ENCODE assay signal across 8 cellular contexts in genomic region chr1:202629257-202629811, GRCh38.
A peak's percentile ranks its signal among the peaks of the same experiment; 100 is the strongest.
DNase-seq lines count a peak whose midpoint lies in the region; ATAC-seq lines count a peak whose summit lies in the region.
"Not testable (repeated sequence)": the region's sequence is repeated elsewhere in the genome, so short reads cannot be mapped to it uniquely, and the experiment has no call there.

No MANE protein-coding gene starts in this region.

- peak overlapping the region; percentile 87 for H3K27ac Mint-ChIP-seq in activated CD4-positive, alpha-beta memory T cell treated with anti-CD3 and anti-CD28 coated beads, Interleukin-2, amount 10 ng/mL, durations not matched to agents 7 days and 5 days
- peak overlapping the region in 1 of 2 donors; percentile 13 for H3K27ac Mint-ChIP-seq in effector memory CD8-positive, alpha-beta T cell

- H3K27me3 Mint-ChIP-seq in activated CD4-positive, alpha-beta memory T cell treated with anti-CD3 and anti-CD28 coated beads, Interleukin-2, amount 10 ng/mL, durations not matched to agents 7 days and 5 days, result peaks cover 29% of the 10 kb centered on the region
- H3K27me3 Mint-ChIP-seq in effector memory CD8-positive, alpha-beta T cell, result peaks cover 8 to 29% of the 10 kb centered on the region in 2 donors

- DNase-seq in GDM1 (lab: John Stamatoyannopoulos, UW), result peak; percentile 35
- peak; percentile 58 to 82 for DNase-seq in NOMO-1 (lab: John Stamatoyannopoulos, UW; ENCODE audit: unreplicated experiment in 2 of 2)
- peak; percentile 50 for DNase-seq in activated CD4-positive, alpha-beta memory T cell treated with anti-CD3 and anti-CD28 coated beads, Interleukin-2, amount 10 ng/mL, durations not matched to agents 7 days and 5 days
- DNase-seq in effector memory CD8-positive, alpha-beta T cell, result peak; percentile 32 to 49 (median 39)
- DNase-seq in stimulated activated CD4-positive, alpha-beta T cell treated with anti-CD3 and anti-CD28 coated beads, Interleukin-2, amount 100 ng/mL, for 4 hours (ENCODE audit: low read depth), result peak; percentile 2

- peak; percentile 56 for ATAC-seq in GM19397 (IDR thresholded peaks at IDR 0.05; ENCODE audit: unreplicated experiment)
- peak; percentile 74 for ATAC-seq in HG02642 (IDR thresholded peaks at IDR 0.05; ENCODE audit: poor library complexity, unreplicated experiment)
- peak; percentile 79 for ATAC-seq in HG03378 (IDR thresholded peaks at IDR 0.05; ENCODE audit: unreplicated experiment)
- ATAC-seq in effector memory CD8-positive, alpha-beta T cell (replicated peaks), result peak; percentile 92

- CTCF ChIA-PET in activated CD4-positive, alpha-beta memory T cell treated with anti-CD3 and anti-CD28 coated beads, Interleukin-2, amount 10 ng/mL, durations not matched to agents 7 days and 5 days (lab: Charles Lee), result interaction anchor here (1.5 kb wide), 1 partner anchor 55 kb away, joined by 4 read pairs; no protein-coding TSS in a partner anchor

- not testable (repeated sequence) for H3K36me3 Mint-ChIP-seq in activated CD4-positive, alpha-beta memory T cell treated with anti-CD3 and anti-CD28 coated beads, Interleukin-2, amount 10 ng/mL, durations not matched to agents 7 days and 5 days (ENCODE audit: low read depth); effector memory CD8-positive, alpha-beta T cell (ENCODE audit: insufficient read depth)

- H3K9me3 Mint-ChIP-seq in activated CD4-positive, alpha-beta memory T cell treated with anti-CD3 and anti-CD28 coated beads, Interleukin-2, amount 10 ng/mL, durations not matched to agents 7 days and 5 days; effector memory CD8-positive, alpha-beta T cell: not testable (repeated sequence)

- peak overlapping the region; percentile 1 for H3K4me3 Mint-ChIP-seq in activated CD4-positive, alpha-beta memory T cell treated with anti-CD3 and anti-CD28 coated beads, Interleukin-2, amount 10 ng/mL, durations not matched to agents 7 days and 5 days
- peak overlapping the region; percentile 66 to 67 for H3K4me3 Mint-ChIP-seq in effector memory CD8-positive, alpha-beta T cell

- peaks cover 29% of the 10 kb centered on the region for H3K4me1 Mint-ChIP-seq in activated CD4-positive, alpha-beta memory T cell treated with anti-CD3 and anti-CD28 coated beads, Interleukin-2, amount 10 ng/mL, durations not matched to agents 7 days and 5 days
- H3K4me1 Mint-ChIP-seq in effector memory CD8-positive, alpha-beta T cell (ENCODE audit: low read depth in 2 of 2), result peaks cover 35 to 45% of the 10 kb centered on the region in 2 donors

- POLR2A ChIA-PET in activated CD4-positive, alpha-beta memory T cell treated with anti-CD3 and anti-CD28 coated beads, Interleukin-2, amount 10 ng/mL, durations not matched to agents 7 days and 5 days (lab: Charles Lee), result not testable (repeated sequence)

Comparison
In these comparisons a context has a peak if more than half of its experiments do, and no peak if none do; other contexts are left out.
1. Peak in every context shown above with its lines: DNase-seq and ATAC-seq.
2. DNase-seq: peak in every context shown above with its lines; median percentile 70 in NOMO-1; 50 in activated CD4-positive, alpha-beta memory T cell treated with anti-CD3 and anti-CD28 coated beads, Interleukin-2, amount 10 ng/mL, durations not matched to agents 7 days and 5 days; 39 in effector memory CD8-positive, alpha-beta T cell; 35 in GDM1; 2 in stimulated activated CD4-positive, alpha-beta T cell treated with anti-CD3 and anti-CD28 coated beads, Interleukin-2, amount 100 ng/mL, for 4 hours.